ENCODE assay signal across 26 cellular contexts in the genomic region with DNA sequence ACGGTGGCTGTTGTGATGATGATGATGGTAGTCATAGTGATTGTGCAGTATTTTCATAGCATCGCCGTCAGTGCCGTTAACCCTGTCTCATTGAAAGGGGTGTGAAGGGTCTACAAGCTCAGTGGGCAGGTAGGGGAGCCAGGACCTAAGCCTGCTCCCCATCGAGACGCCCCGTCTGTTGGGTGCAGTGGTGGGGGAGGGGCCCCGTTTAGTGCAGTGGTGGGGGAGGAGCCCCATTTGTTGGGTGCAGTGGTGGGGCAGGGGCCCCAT.
DNase-seq lines count a peak whose midpoint lies in the region; ATAC-seq, FAIRE-seq and TF ChIP-seq lines count a peak whose summit lies in the region.
"Had no signal": no experiment of that assay in that cellular context is flagged by ENCODE, and none has a peak within 500 bp of the region (broad histone marks: within the 10 kb centered on the region; RNA-seq: fewer than 3 reads in every experiment).

No MANE protein-coding gene starts in this region.

- peak overlapping the region; percentile 24 for H2BK15ac ChIP-seq in neuronal stem cell (ENCODE audit: low read length)

- H3K79me1 ChIP-seq in neuronal stem cell (ENCODE audit: low read depth, low read length) = peaks cover 3% of the 10 kb centered on the region

- H3K36me3 ChIP-seq in esophagus muscularis mucosa (no peaks in the 10 kb centered on the region), neuronal stem cell (replicated peaks in 1 of 2; ENCODE audit: control insufficient read depth in 2 of 2, insufficient read depth in 2 of 2, low read length in 2 of 2) (no peaks in the 10 kb centered on the region), upper lobe of right lung (no peaks in the 10 kb centered on the region), Peyer's patch (no peaks in the 10 kb centered on the region)
- H3K36me3 ChIP-seq: spleen had no signal

- H2BK12ac ChIP-seq in neuronal stem cell (ENCODE audit: low read length) = no peak overlapping the region

- no peak overlapping the region for H2BK120ac ChIP-seq in neuronal stem cell (ENCODE audit: low read depth, low read length)

- peak overlapping the region; percentile 46 for H3K27ac Mint-ChIP-seq in activated naive CD8-positive, alpha-beta T cell
- H3K27ac Mint-ChIP-seq in activated naive CD8-positive, alpha-beta T cell treated with anti-CD3 and anti-CD28 coated beads, Interleukin-2, amount 50 U/mL, for 24 hours = no peak overlapping the region
- H3K27ac Mint-ChIP-seq: H9; natural killer cell; T-helper 2 cell treated with Interferon-gamma antibody and Interleukin-4, amounts not matched to agents 5 μg/mL and 100 μg/mL, for 36 hours had no signal

- no peaks in the 10 kb centered on the region for H3K9me3 Mint-ChIP-seq in activated naive CD8-positive, alpha-beta T cell (ENCODE audit: low read depth)
- peaks cover 10% of the 10 kb centered on the region for H3K9me3 Mint-ChIP-seq in activated naive CD8-positive, alpha-beta T cell treated with anti-CD3 and anti-CD28 coated beads, Interleukin-2, amount 50 U/mL, for 24 hours

- no peak overlapping the region for H3K4ac ChIP-seq in neuronal stem cell (ENCODE audit: low read length)

- H3K27me3 Mint-ChIP-seq in activated naive CD8-positive, alpha-beta T cell = no peaks in the 10 kb centered on the region
- no peaks in the 10 kb centered on the region for H3K27me3 Mint-ChIP-seq in activated naive CD8-positive, alpha-beta T cell treated with anti-CD3 and anti-CD28 coated beads, Interleukin-2, amount 50 U/mL, for 24 hours

- no peak overlapping the region for H3K4me2 ChIP-seq in neuronal stem cell (ENCODE audit: insufficient read depth, low read length, poor library complexity, severe bottlenecking)

- no peak for DNase-seq in activated naive CD8-positive, alpha-beta T cell treated with anti-CD3 and anti-CD28 coated beads, Interleukin-2, amount 50 U/mL, for 24 hours
- DNase-seq in esophagus muscularis mucosa (ENCODE audit: extremely low spot score) (no peak), neuronal stem cell (ENCODE audit: low spot score) (no peak), upper lobe of right lung (no peak), Peyer's patch (no peak), urothelium cell line (ENCODE audit: low spot score) (no peak)
- DNase-seq: 8988T; activated CD4-positive, alpha-beta T cell treated with anti-CD3 and anti-CD28 coated beads for 48 hours; activated effector memory CD4-positive, alpha-beta T cell treated with anti-CD3 and anti-CD28 coated beads, Interleukin-2, amount 50 U/mL, for 16 hours; activated T-cell treated with anti-CD3 and anti-CD28 coated beads, Interleukin-2, amount 50 U/mL, for 1 hour; body of pancreas; DND-41; effector CD8-positive, alpha-beta T cell; foreskin melanocyte; H9; hippocampal formation; KG1; natural killer cell; NCI-H1417; NCI-H82; SHP77; spleen; stimulated activated CD4-positive, alpha-beta T cell treated with anti-CD3 and anti-CD28 coated beads, Interleukin-2, amount 100 ng/mL, for 48 hours had no signal

- no peak for FAIRE-seq in urothelium cell line (lab: Jason Lieb, UNC)

- H3K27me3 ChIP-seq in esophagus muscularis mucosa (no peaks in the 10 kb centered on the region), neuronal stem cell (ENCODE audit: control insufficient read depth in 3 of 3, insufficient read depth in 3 of 3, low read depth in 1 of 3, low read length in 3 of 3) (no peaks in the 10 kb centered on the region), upper lobe of right lung (no peaks in the 10 kb centered on the region), Peyer's patch (no peaks in the 10 kb centered on the region)
- H3K27me3 ChIP-seq: body of pancreas had no signal

- TF ChIP-seq EP300 in esophagus muscularis mucosa (IDR thresholded peaks at IDR 0.05) = no peak

- H3K18ac ChIP-seq in neuronal stem cell (ENCODE audit: low read length) = peak overlapping the region; percentile 76

- H2BK5ac ChIP-seq in neuronal stem cell (ENCODE audit: low read length) = no peak overlapping the region

- peaks cover 50 to 82% (median 78%) of the 10 kb centered on the region in 4 donors for H3K4me1 ChIP-seq in esophagus muscularis mucosa
- peaks cover 0 to 3% of the 10 kb centered on the region in 2 donors for H3K4me1 ChIP-seq in neuronal stem cell (ENCODE audit: control insufficient read depth in 2 of 2, insufficient read depth in 1 of 2, low read depth in 1 of 2, low read length in 2 of 2)
- peaks cover 17% of the 10 kb centered on the region for H3K4me1 ChIP-seq in upper lobe of right lung
- H3K4me1 ChIP-seq in Peyer's patch = peaks cover 0 to 40% (median 0%) of the 10 kb centered on the region in 4 donors
- H3K4me1 ChIP-seq: body of pancreas had no signal

- H3K4me3 ChIP-seq in esophagus muscularis mucosa = no peak overlapping the region
- H3K4me3 ChIP-seq in neuronal stem cell (ENCODE audit: low read length in 2 of 2) = no peak overlapping the region
- H3K4me3 ChIP-seq in upper lobe of right lung = no peak overlapping the region
- no peak overlapping the region for H3K4me3 ChIP-seq in Peyer's patch
- H3K4me3 ChIP-seq: body of pancreas, spleen had no signal

- H3K4me1 Mint-ChIP-seq in activated naive CD8-positive, alpha-beta T cell (ENCODE audit: low read depth) = peaks cover 4% of the 10 kb centered on the region
- no peaks in the 10 kb centered on the region for H3K4me1 Mint-ChIP-seq in activated naive CD8-positive, alpha-beta T cell treated with anti-CD3 and anti-CD28 coated beads, Interleukin-2, amount 50 U/mL, for 24 hours
- H3K4me1 Mint-ChIP-seq: H9 had no signal

- no peak overlapping the region for H2AFZ ChIP-seq in neuronal stem cell (ENCODE audit: low read length)

- intact Hi-C loops in esophagus muscularis mucosa (cut with DNase I) = no loop called here
- intact Hi-C loops in upper lobe of right lung (cut with DNase I) = no loop called here

- H3K36me3 Mint-ChIP-seq in activated naive CD8-positive, alpha-beta T cell = no peaks in the 10 kb centered on the region
- H3K36me3 Mint-ChIP-seq in activated naive CD8-positive, alpha-beta T cell treated with anti-CD3 and anti-CD28 coated beads, Interleukin-2, amount 50 U/mL, for 24 hours (ENCODE audit: low read depth) = no peaks in the 10 kb centered on the region
- H3K36me3 Mint-ChIP-seq: natural killer cell had no signal

- peak overlapping the region; percentile 87 to 93 (median 91) for H3K27ac ChIP-seq in esophagus muscularis mucosa (replicated peaks in 1 of 4)
- no peak overlapping the region for H3K27ac ChIP-seq in neuronal stem cell (replicated peaks; ENCODE audit: low read length)
- peak overlapping the region; percentile 36 for H3K27ac ChIP-seq in upper lobe of right lung
- H3K27ac ChIP-seq in Peyer's patch = peak overlapping the region in 2 of 4 donors; percentile 46 to 85
- H3K27ac ChIP-seq: body of pancreas, spleen had no signal

- H3K4me3 Mint-ChIP-seq in activated naive CD8-positive, alpha-beta T cell = no peak overlapping the region
- no peak overlapping the region for H3K4me3 Mint-ChIP-seq in activated naive CD8-positive, alpha-beta T cell treated with anti-CD3 and anti-CD28 coated beads, Interleukin-2, amount 50 U/mL, for 24 hours
- H3K4me3 Mint-ChIP-seq: H9; natural killer cell; T-helper 2 cell treated with Interferon-gamma antibody and Interleukin-4, amounts not matched to agents 5 μg/mL and 100 μg/mL, for 36 hours had no signal

- H4K8ac ChIP-seq in neuronal stem cell (ENCODE audit: low read depth, low read length) = no peak overlapping the region

- TF ChIP-seq POLR2A in esophagus muscularis mucosa (IDR thresholded peaks at IDR 0.05; ENCODE audit: low read depth) (no peak), Peyer's patch (IDR thresholded peaks at IDR 0.05) (no peak)

- H3K9me3 ChIP-seq in esophagus muscularis mucosa (no peaks in the 10 kb centered on the region), neuronal stem cell (replicated peaks in 1 of 2; ENCODE audit: control insufficient read depth in 2 of 2, insufficient read depth in 1 of 2, low read depth in 1 of 2, low read length in 2 of 2) (peaks cover 0 to 3% of the 10 kb centered on the region in 2 donors), upper lobe of right lung (no peaks in the 10 kb centered on the region), Peyer's patch (no peaks in the 10 kb centered on the region)
- H3K9me3 ChIP-seq: body of pancreas, spleen had no signal

- H3K23ac ChIP-seq in neuronal stem cell (ENCODE audit: low read depth, low read length, poor library complexity) = peak overlapping the region; percentile 65

- 64% methylated on average over 8 of the region's 8 CpGs for WGBS in esophagus muscularis mucosa
- WGBS in neuronal stem cell (ENCODE audit: extremely low coverage in 2 of 2, insufficient read length in 2 of 2, insufficient replicate concordance in 1 of 2), 2 donors = no CpG with 5 or more reads among the region's 8 CpGs

- TF ChIP-seq CTCF in esophagus muscularis mucosa (IDR thresholded peaks at IDR 0.05) (no peak), upper lobe of right lung (IDR thresholded peaks at IDR 0.05) (no peak), Peyer's patch (IDR thresholded peaks at IDR 0.05) (no peak)

- peak overlapping the region; percentile 50 for H3K9ac ChIP-seq in neuronal stem cell (ENCODE audit: low read depth, low read length, poor library complexity)

- H4K91ac ChIP-seq in neuronal stem cell (ENCODE audit: low read depth, low read length, poor library complexity) = no peak overlapping the region

- ATAC-seq in activated naive CD8-positive, alpha-beta T cell treated with anti-CD3 and anti-CD28 coated beads, Interleukin-2, amount 50 U/mL, for 24 hours = no peak
- no peak for ATAC-seq in upper lobe of right lung
- ATAC-seq in HG03469 (IDR thresholded peaks at IDR 0.05; ENCODE audit: unreplicated experiment) = no peak
- ATAC-seq: body of pancreas, natural killer cell had no signal

- H2AK5ac ChIP-seq in neuronal stem cell (ENCODE audit: low read depth, low read length) = no peak overlapping the region

- H3K14ac ChIP-seq in neuronal stem cell (ENCODE audit: low read length) = no peak overlapping the region
